8 cellular contexts compared by ENCODE assay signal in the genomic region with DNA sequence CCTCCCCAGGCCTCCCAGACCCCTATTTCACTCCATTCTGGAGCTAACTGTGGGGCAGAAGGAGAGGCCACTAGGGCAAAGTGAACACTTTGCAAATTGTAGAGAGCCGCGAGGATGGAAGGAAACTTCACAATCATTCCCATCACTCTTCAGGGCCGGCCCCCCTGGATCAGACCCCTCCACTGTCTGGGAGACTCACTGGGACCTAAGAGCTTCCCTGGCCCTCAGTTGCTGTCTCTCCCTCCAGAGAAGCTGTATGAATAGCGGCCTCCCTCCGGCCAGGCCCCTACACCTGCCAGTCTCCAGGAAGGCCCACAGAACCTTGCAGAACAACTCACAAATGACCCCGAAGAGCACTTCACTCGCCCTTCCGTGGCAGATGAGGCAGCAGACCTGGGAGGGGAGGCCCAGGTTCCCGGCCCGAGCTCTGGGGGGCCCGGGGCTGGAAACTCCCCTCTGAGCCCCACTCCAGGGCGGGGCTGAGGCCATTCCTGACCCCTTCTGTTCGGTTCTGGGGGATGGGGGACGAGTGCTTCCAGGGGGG.
DNase-seq lines count a peak whose midpoint lies in the region; ATAC-seq and TF ChIP-seq lines count a peak whose summit lies in the region.

No MANE protein-coding gene starts in this region.

- intact Hi-C loops in CD8-positive, alpha-beta T cell (cut with DNase I, micrococcal nuclease): loop anchor here (1.0 to 2.0 kb wide), 2 partner anchors 145 to 290 kb away; no protein-coding TSS in a partner anchor

- CTCF ChIA-PET in CD8-positive, alpha-beta T cell (lab: Charles Lee): interaction anchor here (0.8 to 2.0 kb wide), 17 partner anchors 82 to 305 kb away, joined by 3 to 7 read pairs (median 4); no protein-coding TSS in a partner anchor

- peak overlapping the region; percentile 59 for H3K4me2 ChIP-seq in trophoblast cell (ENCODE audit: low read length)

- peak overlapping the region; percentile 89 for H2BK5ac ChIP-seq in trophoblast cell (ENCODE audit: low read depth, low read length, poor library complexity)

- H3K14ac ChIP-seq in trophoblast cell (ENCODE audit: low read length): peak overlapping the region; percentile 90

- POLR2A ChIA-PET in CD8-positive, alpha-beta T cell (lab: Charles Lee): interaction anchor here (0.7 to 2.2 kb wide), 11 partner anchors 12 to 289 kb away, joined by 3 to 16 read pairs (median 3); a partner anchor contains a TSS

- peak overlapping the region; percentile 82 for H3K4ac ChIP-seq in trophoblast cell (ENCODE audit: low read depth, low read length)

- H3K27me3 Mint-ChIP-seq in CD8-positive, alpha-beta T cell (ENCODE audit: low read depth): no peaks in the 10 kb centered on the region

- peaks cover 9% of the 10 kb centered on the region for H3K79me2 ChIP-seq in trophoblast cell (ENCODE audit: control insufficient read depth, insufficient read depth, low read length, poor library complexity)

- H4K91ac ChIP-seq in trophoblast cell (ENCODE audit: low read depth, low read length): peak overlapping the region; percentile 98

- H2AK5ac ChIP-seq in trophoblast cell (ENCODE audit: low read length): peak overlapping the region; percentile 96

- peaks cover 11% of the 10 kb centered on the region for H3K4me1 Mint-ChIP-seq in CD8-positive, alpha-beta T cell (ENCODE audit: low read depth)

- H3K36me3 Mint-ChIP-seq in CD8-positive, alpha-beta T cell: no peaks in the 10 kb centered on the region

- H3K18ac ChIP-seq in trophoblast cell (ENCODE audit: low read length): peak overlapping the region; percentile 95

- WGBS in trophoblast cell (ENCODE audit: extremely low coverage, insufficient coverage, insufficient read length): no CpG with 5 or more reads among the region's 14 CpGs

- no peaks in the 10 kb centered on the region for H3K36me3 ChIP-seq in CD8-positive, alpha-beta T cell (ENCODE audit: insufficient read depth, low read length)
- H3K36me3 ChIP-seq in NT2/D1 (ENCODE audit: insufficient read depth, insufficient read length, low read length) (no peaks in the 10 kb centered on the region), trophoblast cell (ENCODE audit: control insufficient read depth in 1 of 2, insufficient read depth in 2 of 2, low read length in 2 of 2) (no peaks in the 10 kb centered on the region)

- TF ChIP-seq CTCF in CD8-positive, alpha-beta T cell (IDR thresholded peaks at IDR 0.05): no peak
- TF ChIP-seq CTCF in foreskin fibroblast (IDR thresholded peaks at IDR 0.05; ENCODE audit: low read depth, low read length): no peak

- H2BK120ac ChIP-seq in trophoblast cell (ENCODE audit: insufficient read depth, low read length, poor library complexity): peak overlapping the region; percentile 98

- H3K4me1 ChIP-seq in CD8-positive, alpha-beta T cell (ENCODE audit: insufficient read depth, low read length): peaks cover 22% of the 10 kb centered on the region
- H3K4me1 ChIP-seq in NT2/D1 (ENCODE audit: insufficient read depth, insufficient read length) (peaks cover 20% of the 10 kb centered on the region), trophoblast cell (ENCODE audit: control insufficient read depth in 1 of 2, insufficient read depth in 2 of 2, low read length in 2 of 2) (peaks cover 47 to 48% of the 10 kb centered on the region in 2 experiments)

- H3K4me3 ChIP-seq in CD8-positive, alpha-beta T cell (ENCODE audit: low read depth, low read length): peak overlapping the region; percentile 57
- H3K4me3 ChIP-seq in NT2/D1 (ENCODE audit: insufficient read length, low read depth) (peak overlapping the region; percentile 26), foreskin fibroblast (ENCODE audit: low read depth in 1 of 2, low read length in 2 of 2) (peak overlapping the region; percentile 24 to 41), trophoblast cell (ENCODE audit: low read depth, low read length) (no peak overlapping the region)

- no peak overlapping the region for H3K27ac ChIP-seq in CD8-positive, alpha-beta T cell (ENCODE audit: low read depth, low read length)
- peak overlapping the region; percentile 89 for H3K27ac ChIP-seq in trophoblast cell (ENCODE audit: low read depth, low read length)

- H3K27ac Mint-ChIP-seq in CD8-positive, alpha-beta T cell: no peak overlapping the region

- no peaks in the 10 kb centered on the region for H3K9me3 Mint-ChIP-seq in CD8-positive, alpha-beta T cell

- ATAC-seq in CD8-positive, alpha-beta T cell: no peak
- ATAC-seq in GM21576 (IDR thresholded peaks at IDR 0.05; ENCODE audit: unreplicated experiment) (no peak), HG02798 (IDR thresholded peaks at IDR 0.05; ENCODE audit: poor library complexity, unreplicated experiment) (no peak)

- H3K27me3 ChIP-seq in CD8-positive, alpha-beta T cell (ENCODE audit: insufficient read depth, low read length): no peaks in the 10 kb centered on the region
- H3K27me3 ChIP-seq in NT2/D1 (ENCODE audit: insufficient read depth, insufficient read length): no peaks in the 10 kb centered on the region
- no peaks in the 10 kb centered on the region for H3K27me3 ChIP-seq in trophoblast cell (ENCODE audit: insufficient read depth, low read length)

- peaks cover 42% of the 10 kb centered on the region for H3K79me1 ChIP-seq in trophoblast cell (ENCODE audit: low read length)

- H2BK12ac ChIP-seq in trophoblast cell (ENCODE audit: low read length): peak overlapping the region; percentile 97

- peak overlapping the region; percentile 49 for H4K12ac ChIP-seq in trophoblast cell (ENCODE audit: low read depth, low read length)

- peak overlapping the region; percentile 84 for H3K9ac ChIP-seq in NT2/D1 (ENCODE audit: insufficient read length, low read depth)
- no peak overlapping the region for H3K9ac ChIP-seq in trophoblast cell (ENCODE audit: low read length)

- peak overlapping the region; percentile 80 for H3K4me3 Mint-ChIP-seq in CD8-positive, alpha-beta T cell

- no peaks in the 10 kb centered on the region for H3K9me3 ChIP-seq in CD8-positive, alpha-beta T cell (ENCODE audit: low read length)
- H3K9me3 ChIP-seq in NT2/D1 (ENCODE audit: insufficient read depth, low read length): no peaks in the 10 kb centered on the region
- H3K9me3 ChIP-seq in trophoblast cell (ENCODE audit: insufficient read depth, low read depth, low read length): no peaks in the 10 kb centered on the region

- DNase-seq in CD8-positive, alpha-beta T cell: no peak
- DNase-seq in NT2/D1 (ENCODE audit: low read depth, low spot score) (no peak), foreskin fibroblast (no peak), trophoblast cell (no peak), GOT3 (lab: John Stamatoyannopoulos, UW) (no peak)
- no peak for DNase-seq in activated naive CD4-positive, alpha-beta T cell treated with Interleukin-2 at 50 U/mL for 16 hours

- no peak overlapping the region for H3K23ac ChIP-seq in trophoblast cell (ENCODE audit: low read length)

- peak overlapping the region; percentile 90 for H4K8ac ChIP-seq in trophoblast cell (ENCODE audit: low read depth, low read length)

- H2AFZ ChIP-seq in trophoblast cell (ENCODE audit: insufficient read depth, low read length, poor library complexity): peak overlapping the region; percentile 67
